Comparison of ENCODE assay signal across 15 cellular contexts in genomic region chr10:119274519-119275045, GRCh38.
DNase-seq lines count a peak whose midpoint lies in the region; ATAC-seq and TF ChIP-seq lines count a peak whose summit lies in the region.
"Had no signal": no experiment of that assay in that cellular context is flagged by ENCODE, and none has a peak within 500 bp of the region (broad histone marks: within the 10 kb centered on the region; RNA-seq: fewer than 3 reads in every experiment).

No MANE protein-coding gene starts in this region.

- H4K5ac ChIP-seq in IMR-90 (ENCODE audit: low read depth, low read length): no peak overlapping the region

- TF ChIP-seq RAD21 in IMR-90 (IDR thresholded peaks at IDR 0.05; ENCODE audit: low read length): no peak

- no peak overlapping the region for H3K9ac ChIP-seq in IMR-90 (ENCODE audit: low read depth, low read length)
- H3K9ac ChIP-seq in duodenal mucosa (ENCODE audit: low read depth in 1 of 2, low read length in 2 of 2): peak overlapping the region; percentile 21 to 40

- peaks cover 38% of the 10 kb centered on the region for H3K4me1 Mint-ChIP-seq in progenitor cell of endocrine pancreas (ENCODE audit: low read depth)

- dilution Hi-C loops in IMR-90 (cut with HindIII; ENCODE audit: low sequenced_read_pairs, unreplicated experiment): no loop called here

- H4K8ac ChIP-seq in IMR-90 (ENCODE audit: low read depth in 2 of 2, low read length in 2 of 2): peak overlapping the region in 1 of 2 experiments; percentile 37; a peak in 2 of 4 replicates

- no peak for TF ChIP-seq POLR2A in IMR-90 (IDR thresholded peaks at IDR 0.05; ENCODE audit: low read depth, low read length)
- no peak for TF ChIP-seq POLR2A in gastrocnemius medialis (IDR thresholded peaks at IDR 0.05)

- CTCF ChIA-PET in IMR-90 (lab: Yijun Ruan, JAX): no interaction called here

- H3K27ac ChIP-seq in IMR-90 (ENCODE audit: insufficient read depth, low read length) (no peak overlapping the region), duodenal mucosa (ENCODE audit: low read depth, low read length) (peak overlapping the region; percentile 24), gastrocnemius medialis (peak overlapping the region in 3 of 4 donors; percentile 31 to 74 (median 59))

- H3K4me3 ChIP-seq in IMR-90 (ENCODE audit: insufficient read depth, low read depth, low read length) (no peak overlapping the region), duodenal mucosa (ENCODE audit: low read depth in 1 of 2, low read length in 2 of 2) (no peak overlapping the region), gastrocnemius medialis (no peak overlapping the region)
- H3K4me3 ChIP-seq: gastroesophageal sphincter, ovary had no signal

- H2AFZ ChIP-seq in IMR-90 (replicated peaks; ENCODE audit: low read length, poor library complexity): no peak overlapping the region

- no peak overlapping the region for H2AK9ac ChIP-seq in IMR-90 (replicated peaks; ENCODE audit: low read depth, low read length, poor library complexity)

- H2BK5ac ChIP-seq in IMR-90 (ENCODE audit: low read depth, low read length, poor library complexity, severe bottlenecking): no peak overlapping the region

- peak overlapping the region; percentile 21; the same call in 1 of the 2 replicates for H3K23ac ChIP-seq in IMR-90 (ENCODE audit: low read depth, low read length)

- H3K36me3 Mint-ChIP-seq in progenitor cell of endocrine pancreas (ENCODE audit: insufficient read depth): peaks cover 7% of the 10 kb centered on the region

- no peak overlapping the region for H3K4me2 ChIP-seq in IMR-90 (ENCODE audit: low read depth, low read length)

- no TSS peak for BruUV-seq in IMR-90 (replicated peaks; lab: Mats Ljungman, UMichigan)

- intact Hi-C loops in IMR-90 (cut with micrococcal nuclease): loop anchor here (5.0 kb wide), 1 partner anchor 138 kb away; no protein-coding TSS in a partner anchor
- intact Hi-C loops in gastrocnemius medialis (cut with DNase I; ENCODE audit: low total_unique reads): no loop called here

- H3K4me1 ChIP-seq in IMR-90 (ENCODE audit: control insufficient read depth, insufficient read depth, low read length): peaks cover 36% of the 10 kb centered on the region
- peaks cover 55 to 60% of the 10 kb centered on the region in 2 donors for H3K4me1 ChIP-seq in duodenal mucosa (ENCODE audit: control insufficient read depth in 1 of 2, insufficient read depth in 2 of 2, low read length in 2 of 2)
- H3K4me1 ChIP-seq in gastrocnemius medialis: peaks cover 28 to 29% of the 10 kb centered on the region in 2 donors

- peak; percentile 6 for DNase-seq in DMS79 (lab: John Stamatoyannopoulos, UW)
- no peak for DNase-seq in IMR-90
- no peak for DNase-seq in gastrocnemius medialis
- no peak for DNase-seq in NOMO-1 treated with DMSO at 0.1 percent for 48 hours (lab: John Stamatoyannopoulos, UW; ENCODE audit: unreplicated experiment)
- DNase-seq in progenitor cell of endocrine pancreas (ENCODE audit: low spot score, unreplicated experiment): no peak
- DNase-seq in NCI-H146 treated with DMSO at 0.1 percent for 48 hours (lab: John Stamatoyannopoulos, UW; ENCODE audit: unreplicated experiment): no peak
- DNase-seq: activated CD8-positive, alpha-beta T cell treated with anti-CD3 and anti-CD28 coated beads, Interleukin-2, amount 10 ng/mL, durations not matched to agents 7 days and 5 days; NCI-H1930; NCI-H526; stimulated activated naive CD4-positive, alpha-beta T cell had no signal

- peak overlapping the region; percentile 10; the same call in 1 of the 2 replicates for H4K91ac ChIP-seq in IMR-90 (ENCODE audit: insufficient read depth, low read depth, low read length)

- no peaks in the 10 kb centered on the region for H3K27me3 Mint-ChIP-seq in progenitor cell of endocrine pancreas
- H3K27me3 Mint-ChIP-seq: central memory CD8-positive, alpha-beta T cell had no signal

- peaks cover 19% of the 10 kb centered on the region for H3K9me1 ChIP-seq in IMR-90 (ENCODE audit: insufficient read depth, low read length)

- no peak overlapping the region for H3K27ac Mint-ChIP-seq in progenitor cell of endocrine pancreas
- H3K27ac Mint-ChIP-seq: activated CD8-positive, alpha-beta T cell treated with anti-CD3 and anti-CD28 coated beads, Interleukin-2, amount 10 ng/mL, durations not matched to agents 7 days and 5 days had no signal

- H3K36me3 ChIP-seq in IMR-90 (ENCODE audit: control insufficient read depth, insufficient read depth, low read length) (peaks cover 3% of the 10 kb centered on the region), duodenal mucosa (ENCODE audit: control insufficient read depth in 1 of 2, insufficient read depth in 2 of 2, low read length in 2 of 2) (no peaks in the 10 kb centered on the region), gastrocnemius medialis (no peaks in the 10 kb centered on the region)
- H3K36me3 ChIP-seq: gastroesophageal sphincter, ovary had no signal

- no peak overlapping the region; the same call in 1 of the 2 replicates for H3K18ac ChIP-seq in IMR-90 (ENCODE audit: low read depth, low read length)

- H2BK15ac ChIP-seq in IMR-90 (ENCODE audit: low read depth, low read length): peak overlapping the region; percentile 29; the same call in 1 of the 3 replicates

- H3K79me1 ChIP-seq in IMR-90 (ENCODE audit: low read depth in 1 of 2, low read length in 2 of 2): peaks cover 46 to 92% of the 10 kb centered on the region in 2 experiments

- TF ChIP-seq CTCF in IMR-90 (conservative IDR thresholded peaks at IDR 0.05; ENCODE audit: low read depth, low read length) (no peak), gastrocnemius medialis (IDR thresholded peaks at IDR 0.05 in 4 of 5, conservative IDR thresholded peaks at IDR 0.05 in 1 of 5) (no peak), progenitor cell of endocrine pancreas (IDR thresholded peaks at IDR 0.05; ENCODE audit: unreplicated experiment) (no peak)

- no peak overlapping the region for H3K4me3 Mint-ChIP-seq in progenitor cell of endocrine pancreas (ENCODE audit: low read depth)
- H3K4me3 Mint-ChIP-seq: activated CD8-positive, alpha-beta T cell treated with anti-CD3 and anti-CD28 coated beads, Interleukin-2, amount 10 ng/mL, durations not matched to agents 7 days and 5 days; central memory CD8-positive, alpha-beta T cell had no signal

- H2AK5ac ChIP-seq in IMR-90 (ENCODE audit: low read depth, low read length): peak overlapping the region; percentile 54; the same call in 1 of the 2 replicates

- POLR2A ChIA-PET in IMR-90 (lab: Charles Lee; ENCODE audit: unreplicated experiment): no interaction called here

- H3K9me3 ChIP-seq in IMR-90 (ENCODE audit: control insufficient read depth, insufficient read depth, low read length): no peaks in the 10 kb centered on the region
- H3K9me3 ChIP-seq in duodenal mucosa (ENCODE audit: control insufficient read depth in 1 of 2, low read length in 2 of 2): no peaks in the 10 kb centered on the region
- H3K9me3 ChIP-seq in gastrocnemius medialis: no peaks in the 10 kb centered on the region
- H3K9me3 ChIP-seq: gastroesophageal sphincter, ovary had no signal

- H3K4ac ChIP-seq in IMR-90 (ENCODE audit: low read depth, low read length): peak overlapping the region; percentile 44

- no peak overlapping the region for H2BK20ac ChIP-seq in IMR-90 (ENCODE audit: low read depth, low read length)

- H3K27me3 ChIP-seq in IMR-90 (ENCODE audit: control insufficient read depth, insufficient read depth, low read length) (no peaks in the 10 kb centered on the region), duodenal mucosa (ENCODE audit: control insufficient read depth in 1 of 2, insufficient read depth in 2 of 2, low read length in 2 of 2) (no peaks in the 10 kb centered on the region), gastrocnemius medialis (no peaks in the 10 kb centered on the region)
- H3K27me3 ChIP-seq: gastroesophageal sphincter, ovary had no signal

- WGBS in IMR-90 (ENCODE audit: extremely low coverage in 2 of 2, insufficient read length in 1 of 2), 2 experiments: no CpG with 5 or more reads among the region's 4 CpGs

- H2BK120ac ChIP-seq in IMR-90 (ENCODE audit: low read depth, low read length): no peak overlapping the region

- no peak overlapping the region for H3K14ac ChIP-seq in IMR-90 (replicated peaks; ENCODE audit: low read depth, low read length)

- ATAC-seq in IMR-90 (ENCODE audit: low read depth) (no peak), gastrocnemius medialis (no peak), GM18873 (IDR thresholded peaks at IDR 0.05; ENCODE audit: low FRiP score, unreplicated experiment) (no peak)
- ATAC-seq: activated CD8-positive, alpha-beta T cell treated with anti-CD3 and anti-CD28 coated beads, Interleukin-2, amount 10 ng/mL, durations not matched to agents 7 days and 5 days; gastroesophageal sphincter had no signal

- peaks cover 88% of the 10 kb centered on the region for H4K20me1 ChIP-seq in IMR-90 (ENCODE audit: insufficient read depth, low read length)

- in situ Hi-C loops in IMR-90 (cut with MboI; ENCODE audit: low sequenced_read_pairs): no loop called here
- in situ Hi-C loops in gastrocnemius medialis (cut with MboI; ENCODE audit: low sequenced_read_pairs in 4 of 4): no loop called here

- no peak overlapping the region for H3K56ac ChIP-seq in IMR-90 (ENCODE audit: extremely low read depth, insufficient read depth, low read length)

- peaks cover 7% of the 10 kb centered on the region for H3K9me3 Mint-ChIP-seq in progenitor cell of endocrine pancreas (ENCODE audit: low read depth)
- H3K9me3 Mint-ChIP-seq: central memory CD8-positive, alpha-beta T cell had no signal

TF ChIP-seq in IMR-90, 13 proteins besides CTCF, POLR2A, EP300 and RAD21 (continues in another document):
- TF ChIP-seq NFE2L2 (IDR thresholded peaks at IDR 0.05; ENCODE audit: low read depth, low read length) (no peak), CHD1 (IDR thresholded peaks at IDR 0.05; ENCODE audit: low read depth, low read length) (no peak), CEBPB (IDR thresholded peaks at IDR 0.05; ENCODE audit: low read depth, low read length) (no peak), MAFK (IDR thresholded peaks at IDR 0.05; ENCODE audit: low read depth, low read length) (no peak), MXI1 (IDR thresholded peaks at IDR 0.05; ENCODE audit: borderline replicate concordance, low read depth, low read length) (no peak), MAZ (IDR thresholded peaks at IDR 0.05; ENCODE audit: borderline replicate concordance, low read depth, low read length) (no peak), RFX5 (IDR thresholded peaks at IDR 0.05; ENCODE audit: low read depth, low read length) (no peak), RCOR1 (IDR thresholded peaks at IDR 0.05; ENCODE audit: insufficient replicate concordance, low read length) (no peak), FOS (IDR thresholded peaks at IDR 0.05; ENCODE audit: low read depth, low read length) (no peak), USF2 (IDR thresholded peaks at IDR 0.05; ENCODE audit: low read depth, low read length) (no peak), BHLHE40 (IDR thresholded peaks at IDR 0.05; ENCODE audit: low read depth, low read length) (no peak)
